In genomic region chr16:81666102-81666501, GRCh38 we compare ENCODE assay signal across 24 cellular contexts.
"Had no signal": no experiment of that assay in that cellular context is flagged by ENCODE, and none has a peak within 500 bp of the region (broad histone marks: within the 10 kb centered on the region; RNA-seq: fewer than 3 reads in every experiment).

No MANE protein-coding gene starts in this region.

- H3K4me3 Mint-ChIP-seq: activated CD4-positive, alpha-beta T cell treated with anti-CD3 and anti-CD28 coated beads, Interleukin-2, amount 10 ng/mL, durations not matched to agents 7 days and 5 days; activated CD8-positive, alpha-beta T cell treated with anti-CD3 and anti-CD28 coated beads, Interleukin-2, amount 10 ng/mL, durations not matched to agents 7 days and 5 days; activated naive CD8-positive, alpha-beta T cell; activated T-helper 1 cell treated with anti-CD3 and anti-CD28 coated beads, Interleukin-12 subunit alpha, Interleukin-12 subunit beta, Interleukin-2, Interleukin-4 antibody, amounts not matched to agents 30 ng/mL and 10 ng/mL and 1 ng/mL, durations not matched to agents 14 hours and 24 hours and 36 hours; naive thymus-derived CD4-positive, alpha-beta T cell; stimulated activated naive CD8-positive, alpha-beta T cell treated with anti-CD3 and anti-CD28 coated beads, Interleukin-15, amount 100 ng/mL, for 72 hours; T-cell had no signal

- H3K4me1 Mint-ChIP-seq: T-cell had no signal

- ATAC-seq: activated CD8-positive, alpha-beta T cell treated with anti-CD3 and anti-CD28 coated beads, Interleukin-2, amount 10 ng/mL, durations not matched to agents 7 days and 5 days; gastroesophageal sphincter; left cardiac atrium; naive thymus-derived CD4-positive, alpha-beta T cell; stimulated activated naive CD8-positive, alpha-beta T cell treated with anti-CD3 and anti-CD28 coated beads, Interleukin-15, amount 100 ng/mL, for 72 hours; T-cell had no signal

- H3K27ac ChIP-seq: adrenal gland, ascending aorta, epithelial cell of prostate, upper lobe of left lung, WERI-Rb-1 had no signal

- DNase-seq: activated CD4-positive, alpha-beta T cell treated with anti-CD3 and anti-CD28 coated beads, Interleukin-2, amount 10 ng/mL, durations not matched to agents 7 days and 5 days; activated CD4-positive, CD25-positive, alpha-beta regulatory T cell treated with anti-CD3 and anti-CD28 coated beads, Interleukin-2, amount 50 U/mL, for 72 hours; activated CD8-positive, alpha-beta T cell treated with anti-CD3 and anti-CD28 coated beads, Interleukin-2, amount 10 ng/mL, durations not matched to agents 7 days and 5 days; activated gamma-delta T cell treated with Interleukin-2 at 50 U/mL for 16 hours; adrenal gland; central memory CD4-positive, alpha-beta T cell; head of caudate nucleus; hypothalamus; islet precursor cell; left cardiac atrium; mesenchymal stem cell; naive thymus-derived CD4-positive, alpha-beta T cell; retina; stimulated activated CD4-positive, alpha-beta T cell treated with anti-CD3 and anti-CD28 coated beads, Interleukin-4, amount 100 ng/mL, for 24 hours; stimulated activated naive CD8-positive, alpha-beta T cell treated with anti-CD3 and anti-CD28 coated beads, Interleukin-15, amount 100 ng/mL, for 72 hours; T-cell; upper lobe of left lung; WERI-Rb-1 had no signal

- H3K27me3 ChIP-seq: adrenal gland, ascending aorta, gastroesophageal sphincter, upper lobe of left lung had no signal

- H3K36me3 ChIP-seq: WERI-Rb-1 had no signal

- H3K9me3 Mint-ChIP-seq: activated CD4-positive, alpha-beta T cell treated with anti-CD3 and anti-CD28 coated beads, Interleukin-2, amount 10 ng/mL, durations not matched to agents 7 days and 5 days; activated T-helper 1 cell treated with anti-CD3 and anti-CD28 coated beads, Interleukin-12 subunit alpha, Interleukin-12 subunit beta, Interleukin-2, Interleukin-4 antibody, amounts not matched to agents 30 ng/mL and 10 ng/mL and 1 ng/mL, durations not matched to agents 14 hours and 24 hours and 36 hours; T-cell had no signal

- H3K4me3 ChIP-seq: adrenal gland, ascending aorta, gastroesophageal sphincter, upper lobe of left lung had no signal

- H3K27ac Mint-ChIP-seq: activated CD4-positive, alpha-beta T cell treated with anti-CD3 and anti-CD28 coated beads, Interleukin-2, amount 10 ng/mL, durations not matched to agents 7 days and 5 days; activated CD8-positive, alpha-beta T cell treated with anti-CD3 and anti-CD28 coated beads, Interleukin-2, amount 10 ng/mL, durations not matched to agents 7 days and 5 days; activated naive CD8-positive, alpha-beta T cell; activated T-helper 1 cell treated with anti-CD3 and anti-CD28 coated beads, Interleukin-12 subunit alpha, Interleukin-12 subunit beta, Interleukin-2, Interleukin-4 antibody, amounts not matched to agents 30 ng/mL and 10 ng/mL and 1 ng/mL, durations not matched to agents 14 hours and 24 hours and 36 hours; progenitor cell of endocrine pancreas had no signal

- H3K4me1 ChIP-seq: ascending aorta, upper lobe of left lung had no signal

- H3K9me3 ChIP-seq: adrenal gland, ascending aorta, gastroesophageal sphincter, upper lobe of left lung had no signal

- H3K27me3 Mint-ChIP-seq: activated CD4-positive, alpha-beta T cell treated with anti-CD3 and anti-CD28 coated beads, Interleukin-2, amount 10 ng/mL, durations not matched to agents 7 days and 5 days; activated naive CD8-positive, alpha-beta T cell; naive thymus-derived CD4-positive, alpha-beta T cell; progenitor cell of endocrine pancreas; stimulated activated naive CD8-positive, alpha-beta T cell treated with anti-CD3 and anti-CD28 coated beads, Interleukin-15, amount 100 ng/mL, for 72 hours; T-cell had no signal
